In genomic region chr5:177389368-177390169, GRCh38 we compare ENCODE assay signal across 8 cellular contexts. TPM values are rescaled to one million over a fixed set of nuclear protein-coding genes. Genes with fewer than 3 reads are reported as not detected.
DNase-seq lines count a peak whose midpoint lies in the region; ATAC-seq and TF ChIP-seq lines count a peak whose summit lies in the region.

No MANE protein-coding gene starts in this region.

- intact Hi-C loops in sigmoid colon (cut with DNase I): loop anchor here (1.0 kb wide), 2 partner anchors 65 to 112 kb away; no protein-coding TSS in a partner anchor
- intact Hi-C loops in posterior cingulate gyrus (cut with DNase I): loop anchor here (1.0 kb wide), 1 partner anchor 112 kb away; no protein-coding TSS in a partner anchor

- H3K9me3 ChIP-seq in sigmoid colon: no peaks in the 10 kb centered on the region

- H3K36me3 ChIP-seq in sigmoid colon: no peaks in the 10 kb centered on the region

- peaks cover 0 to 12% (median 4%) of the 10 kb centered on the region in 3 donors for H3K27me3 ChIP-seq in sigmoid colon

- no peak for TF ChIP-seq CTCF in GM13977 (IDR thresholded peaks at IDR 0.05; ENCODE audit: extremely low read depth, insufficient read depth, missing control alignments)
- TF ChIP-seq CTCF in WI38 (IDR thresholded peaks at IDR 0.05; ENCODE audit: low read depth, low read length): no peak
- no peak for TF ChIP-seq CTCF in epithelial cell of esophagus (IDR thresholded peaks at IDR 0.05; ENCODE audit: insufficient read depth, low read depth, low read length, missing control alignments)
- no peak for TF ChIP-seq CTCF in sigmoid colon (IDR thresholded peaks at IDR 0.05)

- DNase-seq in GM13977 (ENCODE audit: low spot score): peak; percentile 71
- peak; percentile 96 for DNase-seq in epithelial cell of esophagus (ENCODE audit: low read depth)
- DNase-seq in sigmoid colon: no peak
- no peak for DNase-seq in NCI-H2227 (lab: John Stamatoyannopoulos, UW; ENCODE audit: unreplicated experiment)
- no peak for DNase-seq in posterior cingulate gyrus

- H3K4me1 ChIP-seq in sigmoid colon: peaks cover 0 to 4% (median 0%) of the 10 kb centered on the region in 4 donors

- TF ChIP-seq EP300 in sigmoid colon (IDR thresholded peaks at IDR 0.05): no peak

- in situ Hi-C loops in GM13977 (cut with MboI; ENCODE audit: low pct_unique_long_range_greater_than_20kb, low sequenced_read_pairs, unreplicated experiment): no loop called here

- TF ChIP-seq POLR2A in sigmoid colon (IDR thresholded peaks at IDR 0.05): no peak

- H3K27ac ChIP-seq in sigmoid colon: peak overlapping the region in 3 of 4 donors; percentile 6 to 38 (median 23)

- ATAC-seq in HG03280 (IDR thresholded peaks at IDR 0.05; ENCODE audit: unreplicated experiment): peak; percentile 57
- ATAC-seq in GM18502 (IDR thresholded peaks at IDR 0.05; ENCODE audit: poor library complexity, unreplicated experiment): no peak

- peak overlapping the region; percentile 8; the same call in 1 of the 2 replicates for H3K4me3 ChIP-seq in WI38 (ENCODE audit: low read depth, low read length)
- no peak overlapping the region for H3K4me3 ChIP-seq in epithelial cell of esophagus (ENCODE audit: low read length)
- H3K4me3 ChIP-seq in sigmoid colon: no peak overlapping the region

- 39 to 48% methylated on average over 20 of the region's 20 CpGs for WGBS in sigmoid colon, 2 donors

RNA-seq across cellular contexts. Expression of gene SLC34A1, which starts 5.3 kb away (rescaled TPM):
- total RNA-seq in sigmoid colon: not detected
- under 1 TPM in 1 of 3 donors, not detected in 2; 0.04 TPM for polyA plus RNA-seq in sigmoid colon

RNA-seq across cellular contexts. Expression of gene PFN3, which starts 10.9 kb away (rescaled TPM):
- not detected for total RNA-seq in sigmoid colon
- not detected for polyA plus RNA-seq in sigmoid colon

RNA-seq across cellular contexts. Expression of gene F12, which starts 19.8 kb away (rescaled TPM):
- under 1 TPM in 3 of 4 donors, not detected in 1; 0.36 to 0.83 (median 0.81) TPM for total RNA-seq in sigmoid colon
- polyA plus RNA-seq in sigmoid colon: 10 to 100 TPM in 1 of 3 donors, 1 to 10 TPM in 2; 3.6 to 14.0 (median 8.1) TPM

RNA-seq across cellular contexts. Expression of gene RGS14, which starts 31.8 kb away (rescaled TPM):
- total RNA-seq in sigmoid colon: 10 to 100 TPM in 3 of 4 donors, 1 to 10 TPM in 1; 9.6 to 26.6 (median 16.7) TPM
- polyA plus RNA-seq in sigmoid colon: 10 to 100 TPM; 12.7 to 21.0 (median 16.2) TPM

RNA-seq across cellular contexts. Expression of gene GRK6, which starts 36.9 kb away (rescaled TPM):
- 10 to 100 TPM; 16.5 to 29.2 (median 21.3) TPM for total RNA-seq in sigmoid colon
- 10 to 100 TPM; 18.7 to 47.9 (median 22.8) TPM for polyA plus RNA-seq in sigmoid colon

Comparison
In these comparisons a context has a peak if more than half of its experiments do, and no peak if none do; other contexts are left out.
1. DNase-seq: peak in GM13977 (single experiment) and epithelial cell of esophagus (single experiment); none in sigmoid colon (single experiment), NCI-H2227 (single experiment) and posterior cingulate gyrus (0 of 10).